ENCODE assay signal across 9 cellular contexts in the genomic region with DNA sequence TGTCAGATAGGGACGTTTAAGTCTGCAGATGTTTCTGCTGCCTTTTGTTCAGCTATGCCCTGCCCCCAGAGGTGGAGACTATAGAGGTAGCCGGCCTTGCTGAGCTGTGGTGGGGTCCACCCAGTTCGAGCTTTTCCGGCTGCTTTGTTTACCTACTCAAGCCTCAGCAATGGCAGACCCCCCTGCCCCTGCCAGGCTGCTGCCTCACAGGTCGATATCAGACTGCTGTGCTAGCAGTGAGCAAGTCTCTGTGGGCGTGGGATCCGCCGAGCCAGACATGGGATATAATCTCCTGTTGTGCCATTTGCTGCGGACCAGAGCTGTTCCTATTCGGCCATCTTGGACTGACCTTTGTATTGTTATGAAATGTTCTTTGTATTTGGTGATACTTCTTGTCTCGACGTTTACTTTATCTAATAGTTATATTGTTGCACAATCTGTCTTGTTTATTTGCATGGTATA.
"Had no signal": no experiment of that assay in that cellular context is flagged by ENCODE, and none has a peak within 500 bp of the region (broad histone marks: within the 10 kb centered on the region; RNA-seq: fewer than 3 reads in every experiment).

No MANE protein-coding gene starts in this region.

- H3K4me3 ChIP-seq: GM23248, K562 had no signal

- ATAC-seq: K562 had no signal

- H3K27ac ChIP-seq: GM23248, HL-60 had no signal

- H3K9ac ChIP-seq: GM23248 had no signal

- H2AFZ ChIP-seq: GM23248 had no signal

- FAIRE-seq: H54, K562 had no signal

- DNase-seq: GM23248, GOT3, H9, HCEC 1CT, IMR-90, KG1 had no signal
